In genomic region chr15:95853350-95853749, GRCh38 we compare ENCODE assay signal across 18 cellular contexts.
"Had no signal": no experiment of that assay in that cellular context is flagged by ENCODE, and none has a peak within 500 bp of the region (broad histone marks: within the 10 kb centered on the region; RNA-seq: fewer than 3 reads in every experiment).

No MANE protein-coding gene starts in this region.

- H3K27me3 ChIP-seq: left lung, sigmoid colon, thyroid gland had no signal

- DNase-seq: activated CD4-positive, alpha-beta T cell treated with anti-CD3 and anti-CD28 coated beads, Interleukin-2, amount 10 ng/mL, durations not matched to agents 24 days and 14 days; activated CD8-positive, alpha-beta T cell treated with anti-CD3 and anti-CD28 coated beads for 36 hours; activated naive CD4-positive, alpha-beta T cell treated with Interleukin-2 at 50 U/mL for 16 hours; activated naive CD8-positive, alpha-beta T cell treated with anti-CD3 and anti-CD28 coated beads, Interleukin-2, amount 10 ng/mL, durations not matched to agents 7 days and 5 days; activated T-cell treated with anti-CD3 and anti-CD28 coated beads, Interleukin-2, amount 50 U/mL, for 1 hour; aorta; dermis blood vessel endothelial cell; foreskin melanocyte; kidney; left lung; midbrain; nephron progenitor cell; nucleus accumbens; sigmoid colon; stimulated activated naive CD4-positive, alpha-beta T cell treated with Interleukin-2 at 50 U/mL for 16 hours; thyroid gland had no signal

- H3K27ac Mint-ChIP-seq: activated CD4-positive, alpha-beta T cell treated with anti-CD3 and anti-CD28 coated beads, Interleukin-2, amount 10 ng/mL, durations not matched to agents 24 days and 14 days; activated CD8-positive, alpha-beta T cell treated with anti-CD3 and anti-CD28 coated beads for 36 hours; activated naive CD8-positive, alpha-beta T cell treated with anti-CD3 and anti-CD28 coated beads, Interleukin-2, amount 10 ng/mL, durations not matched to agents 7 days and 5 days; activated T-helper 17 cell treated with anti-CD3 and anti-CD28 coated beads, Interleukin-2, amount 50 U/mL, for 72 hours; nephron progenitor cell; T-helper 1 cell treated with Interleukin-12 subunit alpha and Interleukin-12 subunit beta and Interleukin-4 antibody, amounts not matched to agents 30 μg/mL and 1 μg/mL, for 36 hours had no signal

- H3K27ac ChIP-seq: left lung, sigmoid colon, thyroid gland had no signal

- ATAC-seq: activated CD8-positive, alpha-beta T cell treated with anti-CD3 and anti-CD28 coated beads for 36 hours; activated T-helper 17 cell treated with anti-CD3 and anti-CD28 coated beads, Interleukin-2, amount 50 U/mL, for 72 hours; left lung had no signal

- H3K4me3 Mint-ChIP-seq: activated CD4-positive, alpha-beta T cell treated with anti-CD3 and anti-CD28 coated beads, Interleukin-2, amount 10 ng/mL, durations not matched to agents 24 days and 14 days; activated CD8-positive, alpha-beta T cell treated with anti-CD3 and anti-CD28 coated beads for 36 hours; activated naive CD8-positive, alpha-beta T cell treated with anti-CD3 and anti-CD28 coated beads, Interleukin-2, amount 10 ng/mL, durations not matched to agents 7 days and 5 days; activated T-helper 17 cell treated with anti-CD3 and anti-CD28 coated beads, Interleukin-2, amount 50 U/mL, for 72 hours; nephron progenitor cell; T-helper 1 cell treated with Interleukin-12 subunit alpha and Interleukin-12 subunit beta and Interleukin-4 antibody, amounts not matched to agents 30 μg/mL and 1 μg/mL, for 36 hours had no signal

- H3K4me3 ChIP-seq: left lung, sigmoid colon, thyroid gland had no signal

- H3K4me1 ChIP-seq: left lung, sigmoid colon, thyroid gland had no signal

- H3K9me3 Mint-ChIP-seq: activated CD8-positive, alpha-beta T cell treated with anti-CD3 and anti-CD28 coated beads for 36 hours; T-helper 1 cell treated with Interleukin-12 subunit alpha and Interleukin-12 subunit beta and Interleukin-4 antibody, amounts not matched to agents 30 μg/mL and 1 μg/mL, for 36 hours had no signal

- H3K36me3 ChIP-seq: left lung, sigmoid colon, thyroid gland had no signal

- H3K4me1 Mint-ChIP-seq: activated CD4-positive, alpha-beta T cell treated with anti-CD3 and anti-CD28 coated beads, Interleukin-2, amount 10 ng/mL, durations not matched to agents 24 days and 14 days; activated naive CD8-positive, alpha-beta T cell treated with anti-CD3 and anti-CD28 coated beads, Interleukin-2, amount 10 ng/mL, durations not matched to agents 7 days and 5 days; activated T-helper 17 cell treated with anti-CD3 and anti-CD28 coated beads, Interleukin-2, amount 50 U/mL, for 72 hours had no signal

- H3K9me3 ChIP-seq: sigmoid colon, thyroid gland had no signal
